26 cellular contexts compared by ENCODE assay signal in the genomic region with DNA sequence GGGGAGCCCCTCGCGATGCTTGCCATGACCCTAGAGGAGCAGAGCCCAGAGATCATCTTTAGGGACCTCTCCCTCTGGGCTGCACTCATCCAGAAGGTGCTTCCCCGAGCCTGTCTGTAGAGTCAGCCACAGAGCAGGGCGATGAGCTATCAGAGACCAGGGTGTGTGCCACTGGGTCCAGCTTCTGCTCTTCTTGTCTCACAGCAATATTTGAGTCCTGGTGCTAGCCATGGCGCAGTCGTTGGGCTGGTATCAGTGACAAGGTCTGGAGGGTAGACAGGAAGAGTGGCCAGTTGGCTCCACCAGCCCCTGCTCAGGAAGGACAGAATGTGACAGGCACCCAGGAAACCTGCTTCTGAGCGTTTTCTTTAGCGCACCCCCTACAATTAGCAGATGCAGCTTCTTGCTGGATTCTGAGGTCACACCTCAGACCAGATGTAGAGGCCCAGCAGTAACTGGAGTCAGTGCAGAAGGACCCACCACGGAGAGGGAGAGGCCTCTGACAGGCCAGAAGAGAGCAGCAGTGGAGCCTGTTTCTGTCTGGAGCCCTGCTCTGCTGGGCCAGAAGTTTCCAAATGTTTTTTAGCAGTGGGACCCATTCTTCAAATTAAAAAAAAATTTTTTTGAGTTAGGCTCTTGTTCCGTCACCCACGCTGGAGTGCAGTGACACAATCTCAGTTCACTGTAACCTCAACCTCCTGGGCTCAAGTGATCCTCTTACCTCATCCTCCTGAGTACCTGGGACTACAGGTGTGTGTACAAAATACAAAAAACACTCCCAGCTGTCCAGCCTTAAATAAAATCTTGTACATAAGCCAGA. TPM values are rescaled to one million over a fixed set of nuclear protein-coding genes. Genes with fewer than 3 reads are reported as not detected.
A peak's percentile ranks its signal among the peaks of the same experiment; 100 is the strongest.
DNase-seq lines count a peak whose midpoint lies in the region; TF ChIP-seq lines count a peak whose summit lies in the region.
"Had no signal": no experiment of that assay in that cellular context is flagged by ENCODE, and none has a peak within 500 bp of the region (broad histone marks: within the 10 kb centered on the region; RNA-seq: fewer than 3 reads in every experiment).

No MANE protein-coding gene starts in this region.

- no peak overlapping the region for H2BK20ac ChIP-seq in H9 (ENCODE audit: low read depth, low read length, poor library complexity, severe bottlenecking)

- no peak overlapping the region for H2BK5ac ChIP-seq in H9 (ENCODE audit: insufficient read length, low read length)

- H3K9ac ChIP-seq in H9 (ENCODE audit: extremely low read depth, insufficient read length, low read length) (no peak overlapping the region), smooth muscle cell (ENCODE audit: low read depth) (no peak overlapping the region)
- H3K9ac ChIP-seq: BLaER1 had no signal

- H3K79me2 ChIP-seq in H9 (ENCODE audit: insufficient read depth, low read length) (no peaks in the 10 kb centered on the region), smooth muscle cell (ENCODE audit: low read depth) (no peaks in the 10 kb centered on the region)

- H3K4me2 ChIP-seq in H9 (ENCODE audit: insufficient read depth, insufficient read length, low read length), result no peak overlapping the region
- no peak overlapping the region for H3K4me2 ChIP-seq in smooth muscle cell
- H3K4me2 ChIP-seq: BLaER1 had no signal

- no peaks in the 10 kb centered on the region; a peak in 1 of 5 replicates for H3K9me3 Mint-ChIP-seq in H9
- H3K9me3 Mint-ChIP-seq in progenitor cell of endocrine pancreas (ENCODE audit: low read depth), result peaks cover 4% of the 10 kb centered on the region
- no peaks in the 10 kb centered on the region for H3K9me3 Mint-ChIP-seq in T-helper 2 cell treated with Interferon-gamma antibody and Interleukin-4, amounts not matched to agents 5 μg/mL and 100 μg/mL, for 36 hours

- H2BK15ac ChIP-seq in H9 (ENCODE audit: low read depth, low read length), result no peak overlapping the region

- no peak overlapping the region for H3K23ac ChIP-seq in H9 (ENCODE audit: insufficient read length, low read depth, low read length)

- H3F3A ChIP-seq in smooth muscle cell (ENCODE audit: low read depth), result no peaks in the 10 kb centered on the region

- no peak overlapping the region for H2AK5ac ChIP-seq in H9 (ENCODE audit: insufficient read length, low read length)

- no peaks in the 10 kb centered on the region for H3K27me3 Mint-ChIP-seq in H9 (ENCODE audit: low read depth)
- H3K27me3 Mint-ChIP-seq in progenitor cell of endocrine pancreas, result no peaks in the 10 kb centered on the region
- no peaks in the 10 kb centered on the region for H3K27me3 Mint-ChIP-seq in T-helper 2 cell treated with Interferon-gamma antibody and Interleukin-4, amounts not matched to agents 5 μg/mL and 100 μg/mL, for 36 hours (ENCODE audit: low read depth)
- H3K27me3 Mint-ChIP-seq: activated CD4-positive, alpha-beta T cell treated with anti-CD3 and anti-CD28 coated beads, Interleukin-2, amount 10 ng/mL, durations not matched to agents 24 days and 14 days; central memory CD8-positive, alpha-beta T cell had no signal

- H3K18ac ChIP-seq in H9 (ENCODE audit: insufficient read length, low read depth, low read length), result no peak overlapping the region

- H3K9me3 ChIP-seq in H9 (ENCODE audit: control insufficient read depth, low read depth, low read length) (no peaks in the 10 kb centered on the region), esophagus muscularis mucosa (peaks cover 0 to 6% (median 0%) of the 10 kb centered on the region in 4 donors), smooth muscle cell (replicated peaks; ENCODE audit: low read depth) (no peaks in the 10 kb centered on the region)
- H3K9me3 ChIP-seq: BLaER1, esophagus squamous epithelium, prostate gland had no signal

- H3K4me1 Mint-ChIP-seq in H9 (peaks cover 3 to 4% of the 10 kb centered on the region in 2 experiments; a peak in 2 of 4 replicates), progenitor cell of endocrine pancreas (ENCODE audit: low read depth) (no peaks in the 10 kb centered on the region)
- H3K4me1 Mint-ChIP-seq in T-helper 2 cell treated with Interferon-gamma antibody and Interleukin-4, amounts not matched to agents 5 μg/mL and 100 μg/mL, for 36 hours (ENCODE audit: low read depth), result no peaks in the 10 kb centered on the region
- H3K4me1 Mint-ChIP-seq: activated CD4-positive, alpha-beta T cell treated with anti-CD3 and anti-CD28 coated beads, Interleukin-2, amount 10 ng/mL, durations not matched to agents 24 days and 14 days; central memory CD8-positive, alpha-beta T cell had no signal

- H4K91ac ChIP-seq in H9 (ENCODE audit: insufficient read length, low read depth, low read length), result no peak overlapping the region

- H3K27ac Mint-ChIP-seq in H9 (peak overlapping the region in 2 of 3 experiments; percentile 65 to 79; a peak in 3 of 7 replicates), progenitor cell of endocrine pancreas (peak overlapping the region; percentile 67)
- no peak overlapping the region for H3K27ac Mint-ChIP-seq in T-helper 2 cell treated with Interferon-gamma antibody and Interleukin-4, amounts not matched to agents 5 μg/mL and 100 μg/mL, for 36 hours
- H3K27ac Mint-ChIP-seq: activated CD4-positive, alpha-beta T cell treated with anti-CD3 and anti-CD28 coated beads, Interleukin-2, amount 10 ng/mL, durations not matched to agents 24 days and 14 days had no signal

- H3K36me3 Mint-ChIP-seq in H9 (ENCODE audit: insufficient read depth in 1 of 3, low read depth in 3 of 3) (peaks cover 0 to 4% (median 4%) of the 10 kb centered on the region in 3 experiments; a peak in 4 of 7 replicates), progenitor cell of endocrine pancreas (ENCODE audit: insufficient read depth) (peaks cover 6% of the 10 kb centered on the region)
- no peaks in the 10 kb centered on the region for H3K36me3 Mint-ChIP-seq in T-helper 2 cell treated with Interferon-gamma antibody and Interleukin-4, amounts not matched to agents 5 μg/mL and 100 μg/mL, for 36 hours (ENCODE audit: low read depth)

- H2BK12ac ChIP-seq in H9 (ENCODE audit: insufficient read length, low read depth, low read length), result no peak overlapping the region

- DNase-seq in DMS79 treated with DMSO at 0.1 percent for 48 hours (lab: John Stamatoyannopoulos, UW) (peak; percentile 60), H9 (no peak), islet precursor cell (peak; percentile 46), progenitor cell of endocrine pancreas (ENCODE audit: low spot score, unreplicated experiment) (no peak), esophagus muscularis mucosa (ENCODE audit: extremely low spot score) (no peak), HK-2 (ENCODE audit: unreplicated experiment) (no peak), smooth muscle cell (lab: John Stamatoyannopoulos, UW; ENCODE audit: unreplicated experiment) (no peak)
- DNase-seq in T-helper 2 cell treated with Interferon-gamma antibody and Interleukin-4, amounts not matched to agents 5 μg/mL and 100 μg/mL, for 36 hours (ENCODE audit: low spot score), result no peak
- DNase-seq: activated CD4-positive, alpha-beta T cell treated with anti-CD3 and anti-CD28 coated beads, Interleukin-2, amount 10 ng/mL, durations not matched to agents 24 days and 14 days; activated gamma-delta T cell; DMS153; esophagus squamous epithelium; foreskin melanocyte; heart right ventricle; mesenchymal stem cell; MM.1S; NCI-H2029; NCI-H526 treated with DMSO at 0.1 percent for 48 hours; NK-92 treated with Interleukin-12 subunit alpha and Interleukin-12 subunit beta, amount 100 ng/mL, for 24 hours; PC-3; SHP77; stimulated activated naive CD4-positive, alpha-beta T cell had no signal

- H2BK120ac ChIP-seq in H9 (ENCODE audit: low read depth, low read length, poor library complexity, severe bottlenecking), result no peak overlapping the region

- 0 out of 2 replicates have a peak overlapping the region, but pooled peaks have one; percentile 59 for H3K14ac ChIP-seq in H9 (ENCODE audit: insufficient read depth, low read length)

- TF ChIP-seq CTCF in H9 (conservative IDR thresholded peaks at IDR 0.05) (no peak), progenitor cell of endocrine pancreas (IDR thresholded peaks at IDR 0.05; ENCODE audit: unreplicated experiment) (no peak), esophagus muscularis mucosa (IDR thresholded peaks at IDR 0.05) (no peak), smooth muscle cell (IDR thresholded peaks at IDR 0.05; ENCODE audit: borderline replicate concordance, insufficient read depth, poor library complexity, severe bottlenecking) (no peak)

- no peaks in the 10 kb centered on the region for H3K27me3 ChIP-seq in H9 (ENCODE audit: insufficient read depth, low read length)
- no peaks in the 10 kb centered on the region for H3K27me3 ChIP-seq in esophagus muscularis mucosa
- no peaks in the 10 kb centered on the region for H3K27me3 ChIP-seq in smooth muscle cell (ENCODE audit: low read depth)
- H3K27me3 ChIP-seq: BLaER1, esophagus squamous epithelium, heart right ventricle had no signal

- H3K4ac ChIP-seq in H9 (ENCODE audit: low read depth, low read length), result no peak overlapping the region

- no peak overlapping the region for H4K5ac ChIP-seq in H9 (ENCODE audit: insufficient read length, low read depth, low read length)

- H3K4me3 Mint-ChIP-seq in H9 (no peak overlapping the region), progenitor cell of endocrine pancreas (ENCODE audit: low read depth) (no peak overlapping the region)
- no peak overlapping the region for H3K4me3 Mint-ChIP-seq in T-helper 2 cell treated with Interferon-gamma antibody and Interleukin-4, amounts not matched to agents 5 μg/mL and 100 μg/mL, for 36 hours
- H3K4me3 Mint-ChIP-seq: activated CD4-positive, alpha-beta T cell treated with anti-CD3 and anti-CD28 coated beads, Interleukin-2, amount 10 ng/mL, durations not matched to agents 24 days and 14 days; central memory CD8-positive, alpha-beta T cell had no signal

- WGBS in H9 (ENCODE audit: extremely low coverage, insufficient read length, low lambda C conversion rate), result no CpG with 5 or more reads among the region's 11 CpGs
- 95% methylated on average over 2 of the region's 11 CpGs for WGBS in esophagus muscularis mucosa
- WGBS in smooth muscle cell (ENCODE audit: low lambda C conversion rate), result 96% methylated on average over 11 of the region's 11 CpGs

- no peak overlapping the region for H3K56ac ChIP-seq in H9 (ENCODE audit: insufficient read length, low read depth, low read length)

- no peaks in the 10 kb centered on the region for H3K79me1 ChIP-seq in H9 (ENCODE audit: insufficient read depth, low read depth, low read length, poor library complexity, severe bottlenecking)

- H4K20me1 ChIP-seq in H9 (ENCODE audit: control insufficient read depth, insufficient read depth, insufficient read length) (no peaks in the 10 kb centered on the region), smooth muscle cell (ENCODE audit: low read depth) (no peaks in the 10 kb centered on the region)
- H4K20me1 ChIP-seq: BLaER1 had no signal

- no peak for TF ChIP-seq EP300 in esophagus muscularis mucosa (IDR thresholded peaks at IDR 0.05)

- H4K8ac ChIP-seq in H9 (replicated peaks; ENCODE audit: insufficient read length, low read depth, low read length), result no peak overlapping the region

- H3K36me3 ChIP-seq in esophagus muscularis mucosa, result peaks cover 0 to 25% (median 8%) of the 10 kb centered on the region in 4 donors
- H3K36me3 ChIP-seq in smooth muscle cell (ENCODE audit: low read depth), result no peaks in the 10 kb centered on the region
- H3K36me3 ChIP-seq: esophagus squamous epithelium, prostate gland had no signal

- H3K4me3 ChIP-seq in esophagus muscularis mucosa, result no peak overlapping the region
- no peak overlapping the region for H3K4me3 ChIP-seq in smooth muscle cell
- H3K4me3 ChIP-seq: BLaER1, esophagus squamous epithelium, heart right ventricle, prostate gland had no signal

- intact Hi-C loops in esophagus muscularis mucosa (cut with DNase I), result no loop called here

- H3T11ph ChIP-seq in H9 (ENCODE audit: low read length), result no peak overlapping the region

- no peak for TF ChIP-seq POLR2A in esophagus muscularis mucosa (IDR thresholded peaks at IDR 0.05; ENCODE audit: low read depth)

- H3K4me1 ChIP-seq in H9 (ENCODE audit: insufficient read depth, low read length), result no peaks in the 10 kb centered on the region
- no peaks in the 10 kb centered on the region for H3K4me1 ChIP-seq in esophagus muscularis mucosa
- H3K4me1 ChIP-seq in smooth muscle cell (ENCODE audit: low read depth), result no peaks in the 10 kb centered on the region
- H3K4me1 ChIP-seq: BLaER1, prostate gland had no signal

- no peaks in the 10 kb centered on the region for H3K23me2 ChIP-seq in H9 (ENCODE audit: insufficient read length, low read depth, low read length, poor library complexity, severe bottlenecking)

- H3K27ac ChIP-seq in H9 (ENCODE audit: insufficient read length, low read depth, low read length), result no peak overlapping the region
- no peak overlapping the region for H3K27ac ChIP-seq in esophagus muscularis mucosa (replicated peaks in 1 of 4)
- H3K27ac ChIP-seq in smooth muscle cell (ENCODE audit: low read depth), result no peak overlapping the region
- H3K27ac ChIP-seq: BLaER1, esophagus squamous epithelium, HL-60, prostate gland had no signal

- H2AFZ ChIP-seq in H9 (ENCODE audit: low read length), result no peak overlapping the region
- no peak overlapping the region for H2AFZ ChIP-seq in smooth muscle cell (ENCODE audit: low read depth)

RNA-seq across cellular contexts. Expression of a gene that starts 23.7 kb away (rescaled TPM):
- 29.0 and 29.8 TPM in 2 replicates for total RNA-seq in H9 (2021)
- 24.5 and 26.5 TPM in 2 replicates for total RNA-seq in progenitor cell of endocrine pancreas
- total RNA-seq in esophagus muscularis mucosa, result 10 to 100 TPM; 33.2 to 74.0 (median 54.2) TPM
- total RNA-seq in smooth muscle cell, result 14.0 and 17.2 TPM in 2 replicates
- polyA plus RNA-seq in smooth muscle cell, result 38.9 and 40.3 TPM in 2 replicates

Comparison
In these comparisons a context has a peak if more than half of its experiments do, and no peak if none do; other contexts are left out.
1. DNase-seq: peak in DMS79 treated with DMSO at 0.1 percent for 48 hours (single experiment) and islet precursor cell (single experiment); none in H9 (single experiment), progenitor cell of endocrine pancreas (single experiment), esophagus muscularis mucosa (single experiment), HK-2 (single experiment), smooth muscle cell (single experiment) and T-helper 2 cell treated with Interferon-gamma antibody and Interleukin-4, amounts not matched to agents 5 μg/mL and 100 μg/mL, for 36 hours (single experiment).